Comparison of ENCODE assay signal across 13 cellular contexts in genomic region chr11:2210366-2211112, GRCh38. TPM values are rescaled to one million over a fixed set of nuclear protein-coding genes. Genes with fewer than 3 reads are reported as not detected.
DNase-seq lines count a peak whose midpoint lies in the region; ATAC-seq and TF ChIP-seq lines count a peak whose summit lies in the region.
"Had no signal": no experiment of that assay in that cellular context is flagged by ENCODE, and none has a peak within 500 bp of the region (broad histone marks: within the 10 kb centered on the region; RNA-seq: fewer than 3 reads in every experiment).

No MANE protein-coding gene starts in this region.

- no peaks in the 10 kb centered on the region for H3K4me1 ChIP-seq in upper lobe of right lung

- no peak overlapping the region for H3K4me3 ChIP-seq in upper lobe of right lung

- intact Hi-C loops in Right ventricle myocardium superior (cut with DNase I) = no loop called here
- intact Hi-C loops in Right ventricle myocardium inferior (cut with DNase I) = no loop called here
- intact Hi-C loops in upper lobe of right lung (cut with DNase I) = no loop called here

- no peak overlapping the region for H3K27ac Mint-ChIP-seq in activated CD8-positive, alpha-beta T cell treated with anti-CD3 and anti-CD28 coated beads, Interleukin-2, amount 10 ng/mL, durations not matched to agents 7 days and 5 days
- H3K27ac Mint-ChIP-seq: memory B cell had no signal

- no peaks in the 10 kb centered on the region for H3K36me3 Mint-ChIP-seq in activated CD8-positive, alpha-beta T cell treated with anti-CD3 and anti-CD28 coated beads, Interleukin-2, amount 10 ng/mL, durations not matched to agents 7 days and 5 days (ENCODE audit: low read depth)
- H3K36me3 Mint-ChIP-seq: memory B cell had no signal

- POLR2A ChIA-PET in activated CD8-positive, alpha-beta T cell treated with anti-CD3 and anti-CD28 coated beads, Interleukin-2, amount 10 ng/mL, durations not matched to agents 7 days and 5 days (lab: Charles Lee) = interaction anchor here (0.7 kb wide), 1 partner anchor 91 kb away, joined by 7 read pairs; the partner anchor contains the start of genes C11orf21 and TSPAN32

- H3K27ac ChIP-seq in upper lobe of right lung = no peak overlapping the region

- no peak for TF ChIP-seq CTCF in upper lobe of right lung (IDR thresholded peaks at IDR 0.05)

- H3K9me3 ChIP-seq in upper lobe of right lung = no peaks in the 10 kb centered on the region

- ATAC-seq in Right ventricle myocardium superior (ENCODE audit: poor library complexity) = no peak
- ATAC-seq in Right ventricle myocardium inferior = no peak
- ATAC-seq in activated CD8-positive, alpha-beta T cell treated with anti-CD3 and anti-CD28 coated beads, Interleukin-2, amount 10 ng/mL, durations not matched to agents 7 days and 5 days = no peak
- no peak for ATAC-seq in upper lobe of right lung
- no peak for ATAC-seq in GM18502 (IDR thresholded peaks at IDR 0.05; ENCODE audit: poor library complexity, unreplicated experiment)
- no peak for ATAC-seq in HG02798 (IDR thresholded peaks at IDR 0.05; ENCODE audit: poor library complexity, unreplicated experiment)

- peaks cover 16% of the 10 kb centered on the region for H3K4me1 Mint-ChIP-seq in activated CD8-positive, alpha-beta T cell treated with anti-CD3 and anti-CD28 coated beads, Interleukin-2, amount 10 ng/mL, durations not matched to agents 7 days and 5 days (ENCODE audit: low read depth)

- CTCF ChIA-PET in activated CD8-positive, alpha-beta T cell treated with anti-CD3 and anti-CD28 coated beads, Interleukin-2, amount 10 ng/mL, durations not matched to agents 7 days and 5 days (lab: Charles Lee) = interaction anchor here (0.6 kb wide), 1 partner anchor 209 kb away, joined by 3 read pairs; no protein-coding TSS in a partner anchor

- no peaks in the 10 kb centered on the region for H3K36me3 ChIP-seq in upper lobe of right lung

- H3K27me3 ChIP-seq in upper lobe of right lung = no peaks in the 10 kb centered on the region

- H3K4me3 Mint-ChIP-seq in activated CD8-positive, alpha-beta T cell treated with anti-CD3 and anti-CD28 coated beads, Interleukin-2, amount 10 ng/mL, durations not matched to agents 7 days and 5 days = no peak overlapping the region
- H3K4me3 Mint-ChIP-seq: memory B cell had no signal

- no peaks in the 10 kb centered on the region for H3K27me3 Mint-ChIP-seq in activated CD8-positive, alpha-beta T cell treated with anti-CD3 and anti-CD28 coated beads, Interleukin-2, amount 10 ng/mL, durations not matched to agents 7 days and 5 days (ENCODE audit: low read depth)

- H3K9me3 Mint-ChIP-seq in activated CD8-positive, alpha-beta T cell treated with anti-CD3 and anti-CD28 coated beads, Interleukin-2, amount 10 ng/mL, durations not matched to agents 7 days and 5 days (ENCODE audit: insufficient read depth) = no peaks in the 10 kb centered on the region
- H3K9me3 Mint-ChIP-seq: memory B cell had no signal

- DNase-seq in Right ventricle myocardium superior (peak; percentile 27), Right ventricle myocardium inferior (ENCODE audit: missing footprints) (no peak), mesenteric fat pad (ENCODE audit: low spot score) (peak; percentile 86), upper lobe of right lung (peak; percentile 53), NCI-H1436 treated with DMSO at 0.1 percent for 48 hours (lab: John Stamatoyannopoulos, UW) (no peak)
- peak; percentile 17 for DNase-seq in activated CD8-positive, alpha-beta T cell treated with anti-CD3 and anti-CD28 coated beads, Interleukin-2, amount 10 ng/mL, durations not matched to agents 7 days and 5 days
- DNase-seq: stimulated activated CD4-positive, alpha-beta T cell treated with anti-CD3 and anti-CD28 coated beads, Interleukin-15, amount 100 ng/mL, for 24 hours; T-helper 9 cell had no signal

RNA-seq across cellular contexts. Expression of gene TH, which starts 38.9 kb away (rescaled TPM):
- total RNA-seq in Right ventricle myocardium superior (not detected), Right ventricle myocardium inferior (not detected), mesenteric fat pad (not detected), upper lobe of right lung (not detected)
- not detected for total RNA-seq in activated CD8-positive, alpha-beta T cell treated with anti-CD3 and anti-CD28 coated beads, Interleukin-2, amount 10 ng/mL, durations not matched to agents 7 days and 5 days

RNA-seq across cellular contexts. Expression of gene INS, which starts 49.5 kb away (rescaled TPM):
- not detected for total RNA-seq in Right ventricle myocardium superior
- total RNA-seq in Right ventricle myocardium inferior = not detected
- total RNA-seq in activated CD8-positive, alpha-beta T cell treated with anti-CD3 and anti-CD28 coated beads, Interleukin-2, amount 10 ng/mL, durations not matched to agents 7 days and 5 days = not detected
- total RNA-seq in mesenteric fat pad = 0.74 TPM
- not detected for total RNA-seq in upper lobe of right lung
- total RNA-seq: HT-29, M059J had no signal

RNA-seq across cellular contexts. Expression of gene ASCL2, which starts 59.8 kb away (rescaled TPM):
- total RNA-seq in Right ventricle myocardium superior (0.11 TPM), Right ventricle myocardium inferior (0.24 TPM), mesenteric fat pad (0.64 TPM), upper lobe of right lung (2.2 TPM)
- total RNA-seq in activated CD8-positive, alpha-beta T cell treated with anti-CD3 and anti-CD28 coated beads, Interleukin-2, amount 10 ng/mL, durations not matched to agents 7 days and 5 days = under 1 TPM; 0.13 to 0.53 TPM
- total RNA-seq: M059J had no signal

Comparison
In these comparisons a context has a peak if more than half of its experiments do, and no peak if none do; other contexts are left out.
1. DNase-seq: peak in Right ventricle myocardium superior (single experiment), activated CD8-positive, alpha-beta T cell treated with anti-CD3 and anti-CD28 coated beads, Interleukin-2, amount 10 ng/mL, durations not matched to agents 7 days and 5 days (single experiment), mesenteric fat pad (single experiment) and upper lobe of right lung (single experiment); none in Right ventricle myocardium inferior (single experiment) and NCI-H1436 treated with DMSO at 0.1 percent for 48 hours (single experiment).